In the genomic region with DNA sequence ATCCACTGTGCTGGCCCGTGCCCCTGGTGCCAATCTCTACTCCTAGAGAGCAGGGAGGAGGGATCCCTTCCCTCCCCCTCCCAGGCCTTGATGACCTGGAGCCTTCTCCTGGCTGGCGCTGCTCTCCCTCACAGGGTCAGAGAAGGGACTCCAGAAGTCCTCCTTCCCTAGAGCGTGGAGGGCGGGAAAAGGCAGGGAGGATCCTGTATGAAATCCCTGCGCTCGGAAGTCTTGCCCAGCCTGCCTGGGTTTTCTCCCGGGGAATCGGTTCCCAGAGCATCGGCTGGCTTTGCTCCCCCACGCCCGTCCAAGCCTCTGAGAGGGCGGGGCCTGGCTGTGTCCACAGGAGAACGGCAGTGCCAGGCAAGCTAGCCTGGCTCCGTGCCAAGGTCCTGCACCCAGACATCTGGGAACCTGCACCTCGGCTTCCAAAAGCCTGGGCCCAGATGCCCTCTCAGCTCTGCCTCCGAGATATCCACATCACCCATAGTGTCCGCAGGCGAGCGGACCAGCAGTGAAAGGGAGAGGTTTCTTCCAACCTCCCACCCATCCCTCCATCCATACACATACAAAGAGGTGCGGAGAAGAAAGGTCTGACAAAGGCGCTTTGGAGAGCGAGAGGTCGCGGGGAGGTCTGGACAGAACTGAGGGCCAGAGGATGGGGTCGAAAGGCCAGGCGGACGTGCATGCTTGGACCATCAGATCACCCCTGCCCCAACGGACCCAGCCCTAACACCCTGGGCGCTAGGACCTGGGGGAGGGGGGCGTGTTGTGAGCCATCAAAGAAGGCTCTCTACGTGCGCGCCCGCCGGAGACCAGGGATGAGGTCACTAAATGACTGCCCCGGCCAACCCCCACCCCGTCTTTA, we compare ENCODE assay signal across 8 cellular contexts. TPM values are rescaled to one million over a fixed set of nuclear protein-coding genes. Genes with fewer than 3 reads are reported as not detected.
A peak's percentile ranks its signal among the peaks of the same experiment; 100 is the strongest.
DNase-seq lines count a peak whose midpoint lies in the region; ATAC-seq lines count a peak whose summit lies in the region.

No MANE protein-coding gene starts in this region.

- H3K27ac ChIP-seq in SJSA1 = no peak overlapping the region

- no peak for ATAC-seq in central memory CD8-positive, alpha-beta T cell (replicated peaks; ENCODE audit: extremely low read depth, poor library complexity, severe bottlenecking)
- ATAC-seq in GM18873 (IDR thresholded peaks at IDR 0.05; ENCODE audit: low FRiP score, unreplicated experiment) (no peak), HG03135 (IDR thresholded peaks at IDR 0.05; ENCODE audit: unreplicated experiment) (no peak)

- H3K9me3 ChIP-seq in SJSA1 (replicated peaks) = no peaks in the 10 kb centered on the region

- peak overlapping the region; percentile 82 for H3K4me3 Mint-ChIP-seq in central memory CD8-positive, alpha-beta T cell

- peaks cover 38% of the 10 kb centered on the region for H3K27me3 Mint-ChIP-seq in central memory CD8-positive, alpha-beta T cell

- H3K4me3 ChIP-seq in SJSA1 (no peak overlapping the region), skeletal muscle cell (ENCODE audit: low read depth, low read length) (peak overlapping the region; percentile 86)

- H3K9me3 Mint-ChIP-seq in central memory CD8-positive, alpha-beta T cell = no peaks in the 10 kb centered on the region

- peaks cover 2% of the 10 kb centered on the region for H3K36me3 Mint-ChIP-seq in central memory CD8-positive, alpha-beta T cell (ENCODE audit: insufficient read depth)

- H3K4me1 ChIP-seq in SJSA1 (replicated peaks) = peaks cover 23% of the 10 kb centered on the region

- peaks cover 19% of the 10 kb centered on the region for H3K4me1 Mint-ChIP-seq in central memory CD8-positive, alpha-beta T cell

- peaks cover 59% of the 10 kb centered on the region for H3K27me3 ChIP-seq in SJSA1 (replicated peaks)

- no peaks in the 10 kb centered on the region for H3K36me3 ChIP-seq in SJSA1

- DNase-seq in NCI-H82 (lab: John Stamatoyannopoulos, UW) = peak; percentile 83
- no peak for DNase-seq in NCI-H82 treated with DMSO at 0.1 percent for 48 hours (lab: John Stamatoyannopoulos, UW; ENCODE audit: unreplicated experiment)
- peak; percentile 42 to 73 for DNase-seq in SJSA1 (ENCODE audit: low read depth in 1 of 2, low spot score in 2 of 2)
- peak in 1 of 2 donors; percentile 29 for DNase-seq in central memory CD8-positive, alpha-beta T cell (ENCODE audit: low spot score in 2 of 2)
- peak; percentile 75 for DNase-seq in inferior parietal cortex (ENCODE audit: extremely low spot score)
- no peak for DNase-seq in skeletal muscle cell (ENCODE audit: low read depth)

- H3K27ac Mint-ChIP-seq in central memory CD8-positive, alpha-beta T cell (ENCODE audit: low read depth) = peak overlapping the region; percentile 76

RNA-seq across cellular contexts. Expression of a gene that starts 1.1 kb away (rescaled TPM):
- total RNA-seq in SJSA1 (2014; rRNA removed; shearing (Covaris generic)) = 0.13 and 1.2 TPM in 2 replicates

RNA-seq across cellular contexts. Expression of a gene that starts 36.1 kb away (rescaled TPM):
- not detected in 2 replicates for total RNA-seq in SJSA1 (2014; rRNA removed; shearing (Covaris generic))

RNA-seq across cellular contexts. Expression of a gene that starts 47.5 kb away (rescaled TPM):
- total RNA-seq in SJSA1 (2014; rRNA removed; shearing (Covaris generic)) = not detected in 2 replicates

RNA-seq across cellular contexts. Expression of a gene that starts 59.2 kb away (rescaled TPM):
- total RNA-seq in SJSA1 (2014; rRNA removed; shearing (Covaris generic)) = not detected in 2 replicates

Comparison
In these comparisons a context has a peak if more than half of its experiments do, and no peak if none do; other contexts are left out.
1. DNase-seq: peak in NCI-H82 (single experiment), SJSA1 (2 of 2) and inferior parietal cortex (single experiment); none in NCI-H82 treated with DMSO at 0.1 percent for 48 hours (single experiment) and skeletal muscle cell (single experiment).